ENCODE assay signal across 9 cellular contexts in the genomic region with DNA sequence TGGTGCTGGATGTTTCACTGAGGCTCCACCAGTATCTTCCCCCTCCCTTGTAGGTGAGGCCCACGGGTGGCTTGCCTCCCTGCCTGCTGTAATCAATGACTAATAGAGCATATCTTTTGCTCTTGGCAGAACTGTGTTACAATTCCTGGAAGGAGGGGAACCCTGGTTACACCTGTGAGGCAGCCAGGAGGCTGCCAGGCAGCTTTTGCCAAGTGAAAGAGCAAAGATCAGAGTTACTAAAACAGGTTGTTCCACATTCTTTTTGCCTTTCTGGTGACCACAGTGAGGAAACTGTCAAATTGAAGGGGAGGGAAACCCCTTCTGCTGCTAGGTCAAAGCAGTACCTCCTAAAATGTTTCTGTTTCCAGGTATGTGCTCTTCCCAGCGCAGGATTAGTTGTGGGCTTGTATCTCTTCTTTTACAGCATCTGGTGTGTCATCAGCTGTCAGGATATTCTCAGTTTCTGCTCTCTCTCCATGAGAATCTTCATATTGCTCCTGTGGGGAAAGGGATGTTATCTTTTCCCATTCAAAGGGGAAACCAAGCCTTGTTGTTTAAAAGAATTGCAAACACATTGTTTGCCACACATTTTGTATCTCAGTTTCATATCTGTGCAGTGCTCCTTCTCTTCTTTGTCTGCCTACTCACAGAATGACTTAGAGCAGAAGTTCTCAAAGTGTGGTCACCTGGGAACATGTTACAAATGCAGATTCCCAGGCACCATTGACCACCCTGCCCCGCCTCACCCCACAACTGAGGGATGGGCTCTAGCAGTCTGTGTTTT.
DNase-seq lines count a peak whose midpoint lies in the region; ATAC-seq, FAIRE-seq and TF ChIP-seq lines count a peak whose summit lies in the region.
"Had no signal": no experiment of that assay in that cellular context is flagged by ENCODE, and none has a peak within 500 bp of the region (broad histone marks: within the 10 kb centered on the region; RNA-seq: fewer than 3 reads in every experiment).

No MANE protein-coding gene starts in this region.

- peaks cover 14% of the 10 kb centered on the region for H3K4me1 Mint-ChIP-seq in activated CD4-positive, alpha-beta T cell treated with anti-CD3 and anti-CD28 coated beads, Interleukin-2, amount 10 ng/mL, durations not matched to agents 24 days and 14 days
- H3K4me1 Mint-ChIP-seq in stimulated activated effector memory CD8-positive, alpha-beta T cell treated with anti-CD3 and anti-CD28 coated beads, Interleukin-12 subunit alpha, Interleukin-12 subunit beta, amount 100 ng/mL, for 72 hours = no peaks in the 10 kb centered on the region
- H3K4me1 Mint-ChIP-seq: naive B cell had no signal

- no peaks in the 10 kb centered on the region for H3K9me3 ChIP-seq in K562 (replicated peaks; ENCODE audit: control insufficient read depth, insufficient read depth, low read depth, low read length)
- H3K9me3 ChIP-seq in SK-N-SH = no peaks in the 10 kb centered on the region

- no peak overlapping the region for H3K27ac Mint-ChIP-seq in activated CD4-positive, alpha-beta T cell treated with anti-CD3 and anti-CD28 coated beads, Interleukin-2, amount 10 ng/mL, durations not matched to agents 24 days and 14 days
- H3K27ac Mint-ChIP-seq in stimulated activated effector memory CD8-positive, alpha-beta T cell treated with anti-CD3 and anti-CD28 coated beads, Interleukin-12 subunit alpha, Interleukin-12 subunit beta, amount 100 ng/mL, for 72 hours = no peak overlapping the region

- H3K9ac ChIP-seq in K562 (ENCODE audit: insufficient read depth in 1 of 2, low read depth in 2 of 2, low read length in 2 of 2) (peak overlapping the region in 1 of 2 experiments; percentile 20; a peak in 2 of 4 replicates), SK-N-SH (no peak overlapping the region)

- no peaks in the 10 kb centered on the region for H3K36me3 Mint-ChIP-seq in activated CD4-positive, alpha-beta T cell treated with anti-CD3 and anti-CD28 coated beads, Interleukin-2, amount 10 ng/mL, durations not matched to agents 24 days and 14 days (ENCODE audit: low read depth)
- H3K36me3 Mint-ChIP-seq in stimulated activated effector memory CD8-positive, alpha-beta T cell treated with anti-CD3 and anti-CD28 coated beads, Interleukin-12 subunit alpha, Interleukin-12 subunit beta, amount 100 ng/mL, for 72 hours = no peaks in the 10 kb centered on the region
- H3K36me3 Mint-ChIP-seq: naive B cell had no signal

- peak; percentile 35 for FAIRE-seq in K562 (lab: Jason Lieb, UNC)

- H3K36me3 ChIP-seq in K562 (ENCODE audit: control insufficient read depth, insufficient read depth, low read length) (no peaks in the 10 kb centered on the region), SK-N-SH (replicated peaks in 1 of 2; ENCODE audit: control insufficient read depth in 1 of 2, insufficient read depth in 2 of 2, low read length in 1 of 2) (no peaks in the 10 kb centered on the region)

- POLR2A ChIA-PET in K562 (lab: Yijun Ruan, JAX) (no interaction called here), SK-N-SH (lab: Yijun Ruan, JAX) (no interaction called here)

- CTCF ChIA-PET in K562 (lab: Yijun Ruan, JAX; ENCODE audit: low intra/inter-chr PET ratio) = no interaction called here
- CTCF ChIA-PET in SK-N-SH (lab: Yijun Ruan, JAX) = interaction anchor here (2.2 kb wide), 1 partner anchor 28 kb away, joined by 8 read pairs; no protein-coding TSS in a partner anchor

- H2AFZ ChIP-seq in K562 (ENCODE audit: low read depth, low read length) (peak overlapping the region; percentile 40; the same call in 1 of the 2 replicates), SK-N-SH (ENCODE audit: low read depth) (no peak overlapping the region)

- H4K20me1 ChIP-seq in K562 (replicated peaks; ENCODE audit: control insufficient read depth, insufficient read depth, low read length) (no peaks in the 10 kb centered on the region), SK-N-SH (ENCODE audit: insufficient read depth) (no peaks in the 10 kb centered on the region)

- H3K27me3 Mint-ChIP-seq in activated CD4-positive, alpha-beta T cell treated with anti-CD3 and anti-CD28 coated beads, Interleukin-2, amount 10 ng/mL, durations not matched to agents 24 days and 14 days = peaks cover 35% of the 10 kb centered on the region

- 0 out of 3 replicates have a peak, but pooled peaks cover 2% of the 10 kb centered on the region for H3K79me2 ChIP-seq in K562 (ENCODE audit: control insufficient read depth, insufficient read depth, low read length)
- H3K79me2 ChIP-seq in SK-N-SH (ENCODE audit: insufficient read depth) = no peaks in the 10 kb centered on the region

- TF ChIP-seq CTCF in K562 (IDR thresholded peaks at IDR 0.05 in 2 of 3, conservative IDR thresholded peaks at IDR 0.05 in 1 of 3; ENCODE audit: insufficient read depth in 2 of 3, low read depth in 1 of 3, low read length in 3 of 3) (no peak), SK-N-SH (IDR thresholded peaks at IDR 0.05) (no peak)

- H3K9me3 Mint-ChIP-seq in activated CD4-positive, alpha-beta T cell treated with anti-CD3 and anti-CD28 coated beads, Interleukin-2, amount 10 ng/mL, durations not matched to agents 24 days and 14 days = no peaks in the 10 kb centered on the region
- no peaks in the 10 kb centered on the region for H3K9me3 Mint-ChIP-seq in stimulated activated effector memory CD8-positive, alpha-beta T cell treated with anti-CD3 and anti-CD28 coated beads, Interleukin-12 subunit alpha, Interleukin-12 subunit beta, amount 100 ng/mL, for 72 hours
- H3K9me3 Mint-ChIP-seq: naive B cell had no signal

- no peaks in the 10 kb centered on the region for H3K27me3 ChIP-seq in K562 (ENCODE audit: control insufficient read depth in 2 of 2, insufficient read depth in 2 of 2, low read length in 2 of 2)
- no peaks in the 10 kb centered on the region for H3K27me3 ChIP-seq in SK-N-SH (ENCODE audit: insufficient read depth)

- H3K4me3 Mint-ChIP-seq in activated CD4-positive, alpha-beta T cell treated with anti-CD3 and anti-CD28 coated beads, Interleukin-2, amount 10 ng/mL, durations not matched to agents 24 days and 14 days = no peak overlapping the region
- no peak overlapping the region for H3K4me3 Mint-ChIP-seq in stimulated activated effector memory CD8-positive, alpha-beta T cell treated with anti-CD3 and anti-CD28 coated beads, Interleukin-12 subunit alpha, Interleukin-12 subunit beta, amount 100 ng/mL, for 72 hours
- H3K4me3 Mint-ChIP-seq: naive B cell had no signal

- no TSS peak for BruUV-seq in K562 (replicated peaks; lab: Mats Ljungman, UMichigan)

- no peaks in the 10 kb centered on the region for H3K9me1 ChIP-seq in K562 (ENCODE audit: control insufficient read depth, insufficient read depth, low read length)

- no peak overlapping the region for H3K4me3 ChIP-seq in K562
- no peak overlapping the region for H3K4me3 ChIP-seq in SK-N-SH (ENCODE audit: low read depth in 2 of 2, low read length in 1 of 2)

- in situ Hi-C loops in K562 (cut with MboI) = no loop called here

- TF ChIP-seq RAD21 in K562 (CRISPR knock-in tag; conservative IDR thresholded peaks at IDR 0.05 in 1 of 2, IDR thresholded peaks at IDR 0.05 in 1 of 2) (no peak), SK-N-SH (IDR thresholded peaks at IDR 0.05; ENCODE audit: low read length) (no peak)

- 34% methylated on average over 3 of the region's 3 CpGs for WGBS in K562 (ENCODE audit: insufficient coverage, low coverage, missing lambda C conversion rate)
- WGBS in SK-N-SH (ENCODE audit: low lambda C conversion rate) = 59% methylated on average over 3 of the region's 3 CpGs

- TF ChIP-seq EP300 in K562 (IDR thresholded peaks at IDR 0.05; ENCODE audit: low read length) = no peak
- no peak for TF ChIP-seq EP300 in SK-N-SH (IDR thresholded peaks at IDR 0.05; ENCODE audit: borderline replicate concordance in 1 of 2, low read depth in 1 of 2, low read length in 1 of 2)

- no peaks in the 10 kb centered on the region for H3K9me2 ChIP-seq in SK-N-SH

- no peaks in the 10 kb centered on the region for H3F3A ChIP-seq in SK-N-SH (replicated peaks; ENCODE audit: insufficient read depth)

- peaks cover 0 to 21% of the 10 kb centered on the region in 2 experiments; a peak in 4 of 5 replicates for H3K4me1 ChIP-seq in K562 (replicated peaks in 1 of 2; ENCODE audit: control insufficient read depth in 2 of 2, insufficient read depth in 2 of 2, low read length in 2 of 2)
- no peaks in the 10 kb centered on the region; a peak in 2 of 4 replicates for H3K4me1 ChIP-seq in SK-N-SH (ENCODE audit: control insufficient read depth in 1 of 2, insufficient read depth in 2 of 2, low read depth in 1 of 2, low read length in 1 of 2)

- H3K4me2 ChIP-seq in K562 (ENCODE audit: insufficient read depth, low read length) (no peak overlapping the region), SK-N-SH (no peak overlapping the region)

- DNase-seq in activated CD4-positive, alpha-beta T cell treated with anti-CD3 and anti-CD28 coated beads for 48 hours = peak; percentile 31
- DNase-seq in activated CD4-positive, alpha-beta T cell treated with anti-CD3 and anti-CD28 coated beads, Interleukin-2, amount 10 ng/mL, durations not matched to agents 24 days and 14 days = no peak
- no peak for DNase-seq in K562 (ENCODE audit: extremely low read depth in 1 of 4, low spot score in 3 of 4)
- DNase-seq in stimulated activated effector memory CD8-positive, alpha-beta T cell treated with anti-CD3 and anti-CD28 coated beads, Interleukin-12 subunit alpha, Interleukin-12 subunit beta, amount 100 ng/mL, for 72 hours (ENCODE audit: low spot score in 2 of 2) = no peak
- DNase-seq in stimulated activated naive CD4-positive, alpha-beta T cell (lab: John Stamatoyannopoulos, UW) = no peak
- DNase-seq in SK-N-SH = no peak
- no peak for DNase-seq in activated effector memory CD4-positive, alpha-beta T cell treated with Interleukin-2 at 50 U/mL for 16 hours
- DNase-seq: naive B cell had no signal

- no peak for TF ChIP-seq POLR2A in K562 (conservative IDR thresholded peaks at IDR 0.05)

- ATAC-seq in HG03039 (IDR thresholded peaks at IDR 0.05; ENCODE audit: unreplicated experiment) (peak; percentile 67), K562 (peak; percentile 59)
- ATAC-seq in stimulated activated effector memory CD8-positive, alpha-beta T cell treated with anti-CD3 and anti-CD28 coated beads, Interleukin-12 subunit alpha, Interleukin-12 subunit beta, amount 100 ng/mL, for 72 hours = peak; percentile 55

- intact Hi-C loops in activated CD4-positive, alpha-beta T cell treated with anti-CD3 and anti-CD28 coated beads, Interleukin-2, amount 10 ng/mL, durations not matched to agents 24 days and 14 days (cut with micrococcal nuclease) = loop anchor here (1.0 kb wide), 1 partner anchor 46 kb away; no protein-coding TSS in a partner anchor
- intact Hi-C loops in K562 (cut with micrococcal nuclease) = no loop called here

- H3K27ac ChIP-seq in K562 (ENCODE audit: extremely low read depth, low read depth, low read length) (no peak overlapping the region), SK-N-SH (ENCODE audit: low read depth in 2 of 2, low read length in 1 of 2) (no peak overlapping the region)

TF ChIP-seq in K562, 482 proteins besides CTCF, POLR2A, EP300 and RAD21 (continues in another document):
- no peak for TF ChIP-seq TAF9B (IDR thresholded peaks at IDR 0.05; ENCODE audit: partially characterized antibody)

TF ChIP-seq in SK-N-SH, 30 proteins besides CTCF, POLR2A, EP300 and RAD21 (continues in another document):
- no peak for TF ChIP-seq POLR2AphosphoS5 (IDR thresholded peaks at IDR 0.05; ENCODE audit: low read depth, low read length)
